8 cellular contexts compared by ENCODE assay signal in genomic region chr11:18588297-18589252, GRCh38. TPM values are rescaled to one million over a fixed set of nuclear protein-coding genes. Genes with fewer than 3 reads are reported as not detected.
DNase-seq lines count a peak whose midpoint lies in the region; ATAC-seq and TF ChIP-seq lines count a peak whose summit lies in the region.

TSS of gene UEVLD (minus strand) at chr11:18588734. CDS start at chr11:18588654, 80 bp downstream.

- no peak for TF ChIP-seq CTCF in IMR-90 (conservative IDR thresholded peaks at IDR 0.05; ENCODE audit: low read depth, low read length)
- TF ChIP-seq CTCF in subcutaneous adipose tissue (IDR thresholded peaks at IDR 0.05; ENCODE audit: low read depth) = no peak

- peak within 1 kb of the TSS; percentile 84 to 94 for H4K8ac ChIP-seq in IMR-90 (ENCODE audit: low read depth in 2 of 2, low read length in 2 of 2)

- H3K27me3 Mint-ChIP-seq in activated naive CD4-positive, alpha-beta T cell treated with anti-CD3 and anti-CD28 coated beads, Interleukin-2, amount 10 ng/mL, durations not matched to agents 7 days and 5 days = no peaks in the 10 kb centered on the region

- DNase-seq in DMS53 (lab: John Stamatoyannopoulos, UW) = peak; percentile 94
- peak; percentile 89 for DNase-seq in IMR-90
- DNase-seq in SK-MEL-5 (ENCODE audit: low read depth, low spot score) = peak; percentile 88
- DNase-seq in activated naive CD4-positive, alpha-beta T cell treated with anti-CD3 and anti-CD28 coated beads, Interleukin-2, amount 10 ng/mL, durations not matched to agents 7 days and 5 days = peak; percentile 74
- DNase-seq in globus pallidus (ENCODE audit: low spot score) = peak; percentile 88
- DNase-seq in non-pigmented ciliary epithelial cell (ENCODE audit: low read depth) = peak; percentile 37

- H4K5ac ChIP-seq in IMR-90 (ENCODE audit: low read depth, low read length) = peak within 1 kb of the TSS; percentile 83

- TF ChIP-seq RAD21 in IMR-90 (IDR thresholded peaks at IDR 0.05; ENCODE audit: low read length) = no peak

- H3K36me3 Mint-ChIP-seq in activated naive CD4-positive, alpha-beta T cell treated with anti-CD3 and anti-CD28 coated beads, Interleukin-2, amount 10 ng/mL, durations not matched to agents 7 days and 5 days = no peaks in the 10 kb centered on the region

- no peaks in the 10 kb centered on the region for H3K36me3 ChIP-seq in IMR-90 (ENCODE audit: control insufficient read depth, insufficient read depth, low read length)

- peak within 1 kb of the TSS; percentile 89 for H3K18ac ChIP-seq in IMR-90 (ENCODE audit: low read depth, low read length)

- H3K4me1 ChIP-seq in IMR-90 (ENCODE audit: control insufficient read depth, insufficient read depth, low read length) = peaks cover 5% of the 10 kb centered on the region; the same call in 1 of the 2 replicates

- H3K4me3 Mint-ChIP-seq in activated naive CD4-positive, alpha-beta T cell treated with anti-CD3 and anti-CD28 coated beads, Interleukin-2, amount 10 ng/mL, durations not matched to agents 7 days and 5 days = no peak within 1 kb of the TSS

- no peaks in the 10 kb centered on the region for H3K9me3 Mint-ChIP-seq in activated naive CD4-positive, alpha-beta T cell treated with anti-CD3 and anti-CD28 coated beads, Interleukin-2, amount 10 ng/mL, durations not matched to agents 7 days and 5 days

- peak within 1 kb of the TSS; percentile 99 for H2AFZ ChIP-seq in IMR-90 (replicated peaks; ENCODE audit: low read length, poor library complexity)

- H3K14ac ChIP-seq in IMR-90 (replicated peaks; ENCODE audit: low read depth, low read length) = peak within 1 kb of the TSS; percentile 99

- dilution Hi-C loops in IMR-90 (cut with HindIII; ENCODE audit: low sequenced_read_pairs, unreplicated experiment) = no loop called here

- peak; percentile 64 for ATAC-seq in GM21515 (IDR thresholded peaks at IDR 0.05; ENCODE audit: unreplicated experiment)
- ATAC-seq in IMR-90 (ENCODE audit: low read depth) = peak; percentile 96

- H3K9me3 ChIP-seq in IMR-90 (ENCODE audit: control insufficient read depth, insufficient read depth, low read length) = no peaks in the 10 kb centered on the region

- H3K27me3 ChIP-seq in IMR-90 (ENCODE audit: control insufficient read depth, insufficient read depth, low read length) = no peaks in the 10 kb centered on the region

- peak within 1 kb of the TSS; percentile 86 for H2BK5ac ChIP-seq in IMR-90 (ENCODE audit: low read depth, low read length, poor library complexity, severe bottlenecking)

- peaks cover 6% of the 10 kb centered on the region for H3K9me1 ChIP-seq in IMR-90 (ENCODE audit: insufficient read depth, low read length)

- peak within 1 kb of the TSS; percentile 85 for H3K27ac ChIP-seq in IMR-90 (ENCODE audit: insufficient read depth, low read length)

- POLR2A ChIA-PET in IMR-90 (lab: Charles Lee; ENCODE audit: unreplicated experiment) = no interaction called here

- no TSS peak for BruUV-seq in IMR-90 (replicated peaks; lab: Mats Ljungman, UMichigan)

- H2BK15ac ChIP-seq in IMR-90 (ENCODE audit: low read depth, low read length) = peak within 1 kb of the TSS; percentile 74; the same call in 1 of the 3 replicates

- H4K91ac ChIP-seq in IMR-90 (ENCODE audit: insufficient read depth, low read depth, low read length) = peak within 1 kb of the TSS; percentile 92

- H3K4me3 ChIP-seq in IMR-90 (ENCODE audit: insufficient read depth, low read depth, low read length) = peak within 1 kb of the TSS; percentile 82

- H2BK120ac ChIP-seq in IMR-90 (ENCODE audit: low read depth, low read length) = peak within 1 kb of the TSS; percentile 88

- H3K4ac ChIP-seq in IMR-90 (ENCODE audit: low read depth, low read length) = peak within 1 kb of the TSS; percentile 97

- H4K20me1 ChIP-seq in IMR-90 (ENCODE audit: insufficient read depth, low read length) = no peaks in the 10 kb centered on the region

- H3K4me1 Mint-ChIP-seq in activated naive CD4-positive, alpha-beta T cell treated with anti-CD3 and anti-CD28 coated beads, Interleukin-2, amount 10 ng/mL, durations not matched to agents 7 days and 5 days = peaks cover 9% of the 10 kb centered on the region

- H3K27ac Mint-ChIP-seq in activated naive CD4-positive, alpha-beta T cell treated with anti-CD3 and anti-CD28 coated beads, Interleukin-2, amount 10 ng/mL, durations not matched to agents 7 days and 5 days = no peak within 1 kb of the TSS

- H3K23ac ChIP-seq in IMR-90 (ENCODE audit: low read depth, low read length) = peak within 1 kb of the TSS; percentile 98

- in situ Hi-C loops in IMR-90 (cut with MboI; ENCODE audit: low sequenced_read_pairs) (no loop called here), SK-MEL-5 (cut with HindIII; ENCODE audit: low pct_unique_long_range_greater_than_20kb, low sequenced_read_pairs) (no loop called here)

- H2AK5ac ChIP-seq in IMR-90 (ENCODE audit: low read depth, low read length) = peak within 1 kb of the TSS; percentile 42; the same call in 1 of the 2 replicates

- H3K4me2 ChIP-seq in IMR-90 (ENCODE audit: low read depth, low read length) = peak within 1 kb of the TSS; percentile 99

- CTCF ChIA-PET in IMR-90 (lab: Yijun Ruan, JAX) = no interaction called here
- CTCF ChIA-PET in activated naive CD4-positive, alpha-beta T cell treated with anti-CD3 and anti-CD28 coated beads, Interleukin-2, amount 10 ng/mL, durations not matched to agents 7 days and 5 days (lab: Charles Lee) = interaction anchor here (1.7 to 1.8 kb wide), 2 partner anchors 10 to 48 kb away, joined by 5 to 7 read pairs; no protein-coding TSS in a partner anchor

- WGBS in IMR-90 (ENCODE audit: extremely low coverage in 2 of 2, insufficient read length in 1 of 2), 2 experiments = 0% methylated on average over 27 of the region's 50 CpGs; no CpG with 5 or more reads in 1 of the 2 experiments

- peak within 1 kb of the TSS; percentile 90 for H2AK9ac ChIP-seq in IMR-90 (replicated peaks; ENCODE audit: low read depth, low read length, poor library complexity)

- peak within 1 kb of the TSS; percentile 97 for H3K9ac ChIP-seq in IMR-90 (ENCODE audit: low read depth, low read length)

- intact Hi-C loops in IMR-90 (cut with micrococcal nuclease) = loop anchor here (1.0 to 2.0 kb wide), 2 partner anchors 46 to 144 kb away; partner anchors contain the start of gene SPTY2D1

- peak within 1 kb of the TSS; percentile 95 for H3K56ac ChIP-seq in IMR-90 (ENCODE audit: extremely low read depth, insufficient read depth, low read length)

- H3K79me1 ChIP-seq in IMR-90 (ENCODE audit: low read depth in 1 of 2, low read length in 2 of 2) = peaks cover 31 to 57% of the 10 kb centered on the region in 2 experiments

- TF ChIP-seq POLR2A in IMR-90 (IDR thresholded peaks at IDR 0.05; ENCODE audit: low read depth, low read length) = peak; percentile 71

- H2BK20ac ChIP-seq in IMR-90 (ENCODE audit: low read depth, low read length) = peak within 1 kb of the TSS; percentile 38; the same call in 1 of the 2 replicates

TF ChIP-seq in IMR-90, 13 proteins besides CTCF, POLR2A, EP300 and RAD21:
- no peak for TF ChIP-seq CEBPB (IDR thresholded peaks at IDR 0.05; ENCODE audit: low read depth, low read length)
- TF ChIP-seq NFE2L2 (IDR thresholded peaks at IDR 0.05; ENCODE audit: low read depth, low read length) = no peak
- no peak for TF ChIP-seq RFX5 (IDR thresholded peaks at IDR 0.05; ENCODE audit: low read depth, low read length)
- TF ChIP-seq USF2 (IDR thresholded peaks at IDR 0.05; ENCODE audit: low read depth, low read length) = no peak
- no peak for TF ChIP-seq ELK1 (IDR thresholded peaks at IDR 0.05; ENCODE audit: borderline replicate concordance, low read depth, low read length)
- TF ChIP-seq MAZ (IDR thresholded peaks at IDR 0.05; ENCODE audit: borderline replicate concordance, low read depth, low read length) = peak; percentile 82; the same call in 1 of the 2 replicates
TF ChIP-seq in IMR-90: peak in this region for 1.

RNA-seq across cellular contexts. Expression of gene UEVLD, which starts in this region (rescaled TPM):
- total RNA-seq in IMR-90 (2012; rRNA removed) (29.2 and 35.3 TPM in 2 replicates), subcutaneous adipose tissue (10 to 100 TPM; 18.6 to 67.0 (median 29.8) TPM)
- 10.1 and 13.8 TPM in 2 replicates for polyA plus RNA-seq in IMR-90 (2012; rRNA removed)
- 2.5 and 3.5 TPM in 2 replicates for polyA plus RNA-seq in IMR-90 (2012; cell fraction: cytosol; rRNA removed)
- 1.1 and 8.6 TPM in 2 replicates for polyA plus RNA-seq in IMR-90 (2012; cell fraction: nucleus; rRNA removed; ENCODE audit: low replicate concordance)
- 30.2 and 34.2 TPM in 2 replicates for total RNA-seq in SK-MEL-5 (2014; rRNA removed; shearing (Covaris generic))
- 23.5 and 25.0 TPM in 2 replicates for polyA plus RNA-seq in SK-MEL-5 (2015; cell fraction: cytosol; rRNA removed)
- 13.4 and 14.6 TPM in 2 replicates for polyA plus RNA-seq in SK-MEL-5 (2015; cell fraction: nucleus; rRNA removed)

Comparison
In these comparisons a context has a peak if more than half of its experiments do, and no peak if none do; other contexts are left out.
1. Peak in every context shown above with its lines: DNase-seq, ATAC-seq, H3K4me3 ChIP-seq and H3K27ac ChIP-seq.
2. DNase-seq: peak in every context shown above with its lines; median percentile 94 in DMS53; 89 in IMR-90; 88 in SK-MEL-5; 88 in globus pallidus; 74 in activated naive CD4-positive, alpha-beta T cell treated with anti-CD3 and anti-CD28 coated beads, Interleukin-2, amount 10 ng/mL, durations not matched to agents 7 days and 5 days; 37 in non-pigmented ciliary epithelial cell.